ENCODE assay signal across 26 cellular contexts in genomic region chr3:125098929-125099328, GRCh38. TPM values are rescaled to one million over a fixed set of nuclear protein-coding genes. Genes with fewer than 3 reads are reported as not detected.
DNase-seq lines count a peak whose midpoint lies in the region; ATAC-seq and TF ChIP-seq lines count a peak whose summit lies in the region.
"Had no signal": no experiment of that assay in that cellular context is flagged by ENCODE, and none has a peak within 500 bp of the region (broad histone marks: within the 10 kb centered on the region; RNA-seq: fewer than 3 reads in every experiment).

No MANE protein-coding gene starts in this region.

- no peaks in the 10 kb centered on the region for H3K9me3 ChIP-seq in iPS-20b (ENCODE audit: insufficient read depth, low read depth, low read length)
- H3K9me3 ChIP-seq: esophagus squamous epithelium, neutrophil, psoas muscle had no signal

- H3K27me3 Mint-ChIP-seq in GM23338 (ENCODE audit: insufficient read depth, low read depth, poor library complexity) (no peaks in the 10 kb centered on the region), WTC11 (ENCODE audit: low read depth) (no peaks in the 10 kb centered on the region)
- H3K27me3 Mint-ChIP-seq: activated naive CD8-positive, alpha-beta T cell had no signal

- DNase-seq in AG08395 (ENCODE audit: low spot score) = peak; percentile 46
- DNase-seq in GM23338 (ENCODE audit: low spot score) = no peak
- DNase-seq in WTC11 (ENCODE audit: low spot score) = no peak
- DNase-seq in NCI-H446 (lab: John Stamatoyannopoulos, UW) = no peak
- DNase-seq: 8988T; activated CD4-positive, alpha-beta T cell treated with anti-CD3 and anti-CD28 coated beads, Interleukin-2, amount 50 U/mL, for 48 hours; CD8-positive, alpha-beta T cell; central memory CD4-positive, alpha-beta T cell; dermis blood vessel endothelial cell; esophagus squamous epithelium; GDM1; left ventricle myocardium inferior; NCI-H2029; NCI-H2227 treated with DMSO at 0.1 percent for 48 hours; psoas muscle; uterus had no signal

- H3K9ac ChIP-seq in iPS-20b (ENCODE audit: low read depth, low read length) = no peak overlapping the region; the same call in 1 of the 2 replicates

- H3K4me3 ChIP-seq in GM23338 = no peak overlapping the region
- H3K4me3 ChIP-seq in iPS-20b (ENCODE audit: low read length) = no peak overlapping the region
- H3K4me3 ChIP-seq: esophagus squamous epithelium, left ventricle myocardium inferior, psoas muscle, thoracic aorta, uterus had no signal

- no peaks in the 10 kb centered on the region for H3K79me2 ChIP-seq in GM23338 (replicated peaks; ENCODE audit: insufficient read depth)

- POLR2A ChIA-PET in WTC11 (lab: Charles Lee) = no interaction called here

- no peaks in the 10 kb centered on the region for H3K4me1 ChIP-seq in GM23338 (ENCODE audit: insufficient read depth)
- peaks cover 4% of the 10 kb centered on the region for H3K4me1 ChIP-seq in iPS-20b (ENCODE audit: insufficient read depth, low read length)
- H3K4me1 ChIP-seq: left ventricle myocardium inferior, psoas muscle, uterus had no signal

- H3K27ac ChIP-seq in GM23338 (ENCODE audit: low read depth) = no peak overlapping the region
- H3K27ac ChIP-seq in iPS-20b (ENCODE audit: low read length) = peak overlapping the region; percentile 23
- H3K27ac ChIP-seq: esophagus squamous epithelium, left ventricle myocardium inferior, neutrophil, psoas muscle, thoracic aorta, uterus had no signal

- H3K4me1 Mint-ChIP-seq in GM23338 (peaks cover 8% of the 10 kb centered on the region), WTC11 (peaks cover 5% of the 10 kb centered on the region)
- H3K4me1 Mint-ChIP-seq: activated T-helper 17 cell treated with anti-CD3 and anti-CD28 coated beads, Interleukin-2, amount 50 U/mL, for 72 hours had no signal

- no peak overlapping the region for H3K27ac Mint-ChIP-seq in GM23338
- H3K27ac Mint-ChIP-seq in WTC11 = peak overlapping the region; percentile 33; the same call in 1 of the 2 replicates
- H3K27ac Mint-ChIP-seq: activated naive CD8-positive, alpha-beta T cell; activated T-helper 17 cell treated with anti-CD3 and anti-CD28 coated beads, Interleukin-2, amount 50 U/mL, for 72 hours; CD8-positive, alpha-beta T cell; stimulated activated naive CD8-positive, alpha-beta T cell treated with anti-CD3 and anti-CD28 coated beads, Interleukin-15, Interleukin-2, amounts not matched to agents 100 ng/mL and 50 ng/mL, for 24 hours had no signal

- no peaks in the 10 kb centered on the region for H3K9me3 Mint-ChIP-seq in GM23338
- H3K9me3 Mint-ChIP-seq in WTC11 = peaks cover 3% of the 10 kb centered on the region; the same call in 1 of the 2 replicates

- H3F3A ChIP-seq in GM23338 (replicated peaks; ENCODE audit: low read depth) = no peaks in the 10 kb centered on the region

- H3K36me3 Mint-ChIP-seq in GM23338 (ENCODE audit: low read depth) (peaks cover 4% of the 10 kb centered on the region; the same call in 1 of the 3 replicates), WTC11 (no peaks in the 10 kb centered on the region)

- H3K9me2 ChIP-seq in GM23338 (ENCODE audit: insufficient read depth) = no peaks in the 10 kb centered on the region

- no peak overlapping the region for H3K4me2 ChIP-seq in GM23338

- ATAC-seq in GM23338 (peak; percentile 97), WTC11 (peak; percentile 75), GM21528 (IDR thresholded peaks at IDR 0.05; ENCODE audit: low FRiP score, unreplicated experiment) (no peak), GM18858 (IDR thresholded peaks at IDR 0.05; ENCODE audit: unreplicated experiment) (no peak), HG03280 (IDR thresholded peaks at IDR 0.05; ENCODE audit: unreplicated experiment) (no peak)
- ATAC-seq: activated CD4-positive, CD25-positive, alpha-beta regulatory T cell treated with anti-CD3 and anti-CD28 coated beads, Interleukin-2, amount 50 U/mL, for 24 hours; activated T-helper 17 cell treated with anti-CD3 and anti-CD28 coated beads, Interleukin-2, amount 50 U/mL, for 72 hours; CD8-positive, alpha-beta T cell; psoas muscle had no signal

- no peaks in the 10 kb centered on the region for H3K27me3 ChIP-seq in GM23338 (ENCODE audit: insufficient read depth)
- no peaks in the 10 kb centered on the region for H3K27me3 ChIP-seq in iPS-20b (ENCODE audit: insufficient read depth, low read length)
- H3K27me3 ChIP-seq: esophagus squamous epithelium, uterus had no signal

- TF ChIP-seq CTCF in GM23338 (conservative IDR thresholded peaks at IDR 0.05; ENCODE audit: low read depth in 2 of 2) (no peak), WTC11 (IDR thresholded peaks at IDR 0.05) (no peak)

- H3K36me3 ChIP-seq in GM23338 (ENCODE audit: insufficient read depth) = no peaks in the 10 kb centered on the region
- no peaks in the 10 kb centered on the region for H3K36me3 ChIP-seq in iPS-20b (ENCODE audit: insufficient read depth, low read depth, low read length)
- H3K36me3 ChIP-seq: esophagus squamous epithelium, left ventricle myocardium inferior, neutrophil, thoracic aorta, uterus had no signal

- H2AFZ ChIP-seq in GM23338 = no peak overlapping the region

- CTCF ChIA-PET in WTC11 (lab: Charles Lee) = interaction anchor here (0.7 kb wide), 1 partner anchor 539 kb away, joined by 3 read pairs; no protein-coding TSS in a partner anchor

- no peak overlapping the region for H3K4me3 Mint-ChIP-seq in GM23338
- no peak overlapping the region for H3K4me3 Mint-ChIP-seq in WTC11
- H3K4me3 Mint-ChIP-seq: activated naive CD8-positive, alpha-beta T cell; activated T-helper 17 cell treated with anti-CD3 and anti-CD28 coated beads, Interleukin-2, amount 50 U/mL, for 72 hours; CD8-positive, alpha-beta T cell; stimulated activated naive CD8-positive, alpha-beta T cell treated with anti-CD3 and anti-CD28 coated beads, Interleukin-15, Interleukin-2, amounts not matched to agents 100 ng/mL and 50 ng/mL, for 24 hours had no signal

- H4K20me1 ChIP-seq in GM23338 (replicated peaks; ENCODE audit: insufficient read depth) = no peaks in the 10 kb centered on the region

TF ChIP-seq in WTC11, 78 proteins besides CTCF, POLR2A, EP300 and RAD21 (continues in another document):
- TF ChIP-seq ZBTB21 (CRISPR knock-in tag; IDR thresholded peaks at IDR 0.05; ENCODE audit: borderline replicate concordance) = no peak
- no peak for TF ChIP-seq EMX1 (CRISPR knock-in tag; IDR thresholded peaks at IDR 0.05)
- TF ChIP-seq ARID4B (CRISPR knock-in tag; IDR thresholded peaks at IDR 0.05; ENCODE audit: borderline replicate concordance) = no peak
- TF ChIP-seq ZBTB43 (CRISPR knock-in tag; IDR thresholded peaks at IDR 0.05) = no peak
- no peak for TF ChIP-seq MAX (CRISPR knock-in tag; IDR thresholded peaks at IDR 0.05)
- TF ChIP-seq HMGA2 (CRISPR knock-in tag; IDR thresholded peaks at IDR 0.05) = no peak
- TF ChIP-seq SP1 (CRISPR knock-in tag; conservative IDR thresholded peaks at IDR 0.05) = no peak

RNA-seq across cellular contexts. Expression of gene HEG1, which starts 43.1 kb away (rescaled TPM):
- 8.8 and 17.0 TPM in 2 replicates for total RNA-seq in GM23338 (2014; rRNA removed; shearing (Covaris generic))
- polyA plus RNA-seq in GM23338 (2016; fragmentation: Nextera tagmentation; extraction: Ambion mirVana) = 1.8 and 1.9 TPM in 2 replicates
- 7.9 to 14.6 TPM (median 8.7 TPM) in 3 replicates for total RNA-seq in WTC11 (2021)

Comparison
In these comparisons a context has a peak if more than half of its experiments do, and no peak if none do; other contexts are left out.
1. ATAC-seq: peak in GM23338 (single experiment) and WTC11 (single experiment); none in GM21528 (single experiment), GM18858 (single experiment) and HG03280 (single experiment).